ENCODE assay signal across 12 cellular contexts in the genomic region with DNA sequence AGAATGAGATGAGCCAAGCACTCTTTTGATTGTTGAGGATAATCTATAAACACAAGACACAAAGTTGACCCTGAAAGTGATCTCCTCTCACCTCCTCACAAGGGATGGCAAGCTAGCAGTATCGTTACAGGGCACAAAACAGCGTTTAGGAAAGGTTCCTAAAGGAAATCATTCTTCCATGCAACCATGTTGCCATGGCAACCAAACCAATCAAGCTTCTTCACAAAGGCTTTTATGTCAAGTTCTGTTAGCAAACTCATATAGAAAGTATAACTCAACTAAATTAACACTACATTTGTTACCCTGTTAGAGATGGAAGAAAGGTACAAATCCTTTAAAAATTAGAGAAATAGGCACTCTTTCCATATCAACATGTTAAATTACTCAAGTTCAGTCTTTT.
DNase-seq lines count a peak whose midpoint lies in the region; ATAC-seq, FAIRE-seq and TF ChIP-seq lines count a peak whose summit lies in the region.
"Had no signal": no experiment of that assay in that cellular context is flagged by ENCODE, and none has a peak within 500 bp of the region (broad histone marks: within the 10 kb centered on the region; RNA-seq: fewer than 3 reads in every experiment).

No MANE protein-coding gene starts in this region.

- no peaks in the 10 kb centered on the region for H3K36me3 Mint-ChIP-seq in CD14-positive monocyte
- no peaks in the 10 kb centered on the region for H3K36me3 Mint-ChIP-seq in activated naive CD4-positive, alpha-beta T cell treated with anti-CD3 and anti-CD28 coated beads, Interleukin-2, amount 10 ng/mL, durations not matched to agents 7 days and 5 days
- H3K36me3 Mint-ChIP-seq: memory B cell had no signal

- no peaks in the 10 kb centered on the region for H3K9me3 ChIP-seq in mesodermal cell (ENCODE audit: control insufficient read depth, low read length)
- H3K9me3 ChIP-seq in HepG2 (ENCODE audit: low read length): no peaks in the 10 kb centered on the region

- H3K4me1 ChIP-seq in mesodermal cell (ENCODE audit: control insufficient read depth, insufficient read depth, low read length, poor library complexity, severe bottlenecking) (peaks cover 20% of the 10 kb centered on the region), HepG2 (ENCODE audit: insufficient read depth, low read length) (no peaks in the 10 kb centered on the region)

- peaks cover 0 to 2% (median 0%) of the 10 kb centered on the region in 3 donors for H3K27me3 Mint-ChIP-seq in CD14-positive monocyte (ENCODE audit: low read depth in 3 of 3)
- no peaks in the 10 kb centered on the region for H3K27me3 Mint-ChIP-seq in activated naive CD4-positive, alpha-beta T cell treated with anti-CD3 and anti-CD28 coated beads, Interleukin-2, amount 10 ng/mL, durations not matched to agents 7 days and 5 days
- H3K27me3 Mint-ChIP-seq: memory B cell had no signal

- TF ChIP-seq EP300 in HepG2 (IDR thresholded peaks at IDR 0.05; ENCODE audit: low read depth in 2 of 2, low read length in 2 of 2) (no peak), HepG2 (CRISPR knock-in tag; IDR thresholded peaks at IDR 0.05; ENCODE audit: borderline replicate concordance) (no peak)

- H3K9ac ChIP-seq in HepG2 (ENCODE audit: insufficient read depth, low read depth, low read length): no peak overlapping the region

- TF ChIP-seq POLR2A in HepG2 (IDR thresholded peaks at IDR 0.05; ENCODE audit: insufficient read depth in 1 of 2, low read depth in 2 of 2, low read length in 2 of 2): no peak

- no peak for FAIRE-seq in HepG2 (lab: Jason Lieb, UNC)

- H3K36me3 ChIP-seq in mesodermal cell (ENCODE audit: control insufficient read depth, insufficient read depth, low read length): peaks cover 8% of the 10 kb centered on the region
- H3K36me3 ChIP-seq in HepG2 (replicated peaks in 1 of 2; ENCODE audit: control insufficient read depth in 1 of 2, insufficient read depth in 2 of 2, low read length in 2 of 2): no peaks in the 10 kb centered on the region

- no peaks in the 10 kb centered on the region for H3K27me3 ChIP-seq in HepG2 (ENCODE audit: control insufficient read depth in 1 of 2, insufficient read depth in 2 of 2, low read length in 2 of 2)
- H3K27me3 ChIP-seq: hepatocyte had no signal

- ATAC-seq in HepG2: no peak
- ATAC-seq: activated CD8-positive, alpha-beta T cell treated with anti-CD3 and anti-CD28 coated beads, Interleukin-2, amount 10 ng/mL, durations not matched to agents 7 days and 5 days had no signal

- no peak overlapping the region for H3K4me3 ChIP-seq in mesodermal cell (ENCODE audit: extremely low read depth, insufficient read depth, low read length, poor library complexity, severe bottlenecking)
- H3K4me3 ChIP-seq in HepG2 (replicated peaks in 1 of 3; ENCODE audit: insufficient read depth in 1 of 3, low read depth in 2 of 3, low read length in 3 of 3): no peak overlapping the region
- H3K4me3 ChIP-seq: hepatocyte had no signal

- CTCF ChIA-PET in activated naive CD4-positive, alpha-beta T cell treated with anti-CD3 and anti-CD28 coated beads, Interleukin-2, amount 10 ng/mL, durations not matched to agents 7 days and 5 days (lab: Charles Lee): no interaction called here
- CTCF ChIA-PET in HepG2 (lab: Yijun Ruan, JAX; ENCODE audit: low intra/inter-chr PET ratio, low total read pairs): no interaction called here

- H3K4me1 Mint-ChIP-seq in CD14-positive monocyte: no peaks in the 10 kb centered on the region
- no peaks in the 10 kb centered on the region for H3K4me1 Mint-ChIP-seq in activated naive CD4-positive, alpha-beta T cell treated with anti-CD3 and anti-CD28 coated beads, Interleukin-2, amount 10 ng/mL, durations not matched to agents 7 days and 5 days
- H3K4me1 Mint-ChIP-seq: memory B cell had no signal

- no peak overlapping the region for H3K4me3 Mint-ChIP-seq in CD14-positive monocyte
- no peak overlapping the region for H3K4me3 Mint-ChIP-seq in activated naive CD4-positive, alpha-beta T cell treated with anti-CD3 and anti-CD28 coated beads, Interleukin-2, amount 10 ng/mL, durations not matched to agents 7 days and 5 days
- H3K4me3 Mint-ChIP-seq: activated CD8-positive, alpha-beta T cell treated with anti-CD3 and anti-CD28 coated beads, Interleukin-2, amount 10 ng/mL, durations not matched to agents 7 days and 5 days; memory B cell had no signal

- no peak overlapping the region for H3K4me2 ChIP-seq in HepG2 (ENCODE audit: low read depth, low read length)
- H3K4me2 ChIP-seq: hepatocyte had no signal

- no peak overlapping the region for H2AFZ ChIP-seq in HepG2 (ENCODE audit: low read length)
- H2AFZ ChIP-seq: hepatocyte had no signal

- H3K79me2 ChIP-seq in HepG2 (ENCODE audit: insufficient read depth, low read length): no peaks in the 10 kb centered on the region

- WGBS in mesodermal cell (ENCODE audit: insufficient coverage in 2 of 2), 2 experiments: no CpG with 5 or more reads among the region's 2 CpGs
- WGBS in HepG2 (ENCODE audit: low lambda C conversion rate): 0% methylated on average over 2 of the region's 2 CpGs

- in situ Hi-C loops in G401 (cut with HindIII; ENCODE audit: low sequenced_read_pairs) (no loop called here), HepG2 (cut with HindIII; ENCODE audit: extremely low pct_ligation_motif_present, low pct_unique_long_range_greater_than_20kb) (no loop called here)

- intact Hi-C loops in CD14-positive monocyte (cut with micrococcal nuclease) (no loop called here), HepG2 (cut with micrococcal nuclease; ENCODE audit: unreplicated experiment) (no loop called here)

- no peaks in the 10 kb centered on the region for H4K20me1 ChIP-seq in HepG2 (ENCODE audit: insufficient read depth, low read length)

- peak overlapping the region; percentile 85 for H3K27ac ChIP-seq in mesodermal cell (ENCODE audit: low read depth, low read length, severe bottlenecking)
- no peak overlapping the region for H3K27ac ChIP-seq in HepG2 (ENCODE audit: extremely low read length, insufficient read depth, low read length)
- H3K27ac ChIP-seq: hepatocyte had no signal

- DNase-seq in G401 (ENCODE audit: low spot score) (peak; percentile 54), NCI-H1105 (lab: John Stamatoyannopoulos, UW) (peak; percentile 31), astrocyte of the hippocampus (ENCODE audit: low read depth, low spot score) (peak; percentile 61), cortex of kidney (lab: John Stamatoyannopoulos, UW) (no peak), CD14-positive monocyte (ENCODE audit: low spot score) (no peak), HepG2 (ENCODE audit: low spot score) (no peak)
- no peak for DNase-seq in activated naive CD4-positive, alpha-beta T cell treated with anti-CD3 and anti-CD28 coated beads, Interleukin-2, amount 10 ng/mL, durations not matched to agents 7 days and 5 days
- DNase-seq: activated CD8-positive, alpha-beta T cell treated with anti-CD3 and anti-CD28 coated beads, Interleukin-2, amount 10 ng/mL, durations not matched to agents 7 days and 5 days; stimulated activated CD4-positive, alpha-beta T cell treated with anti-CD3 and anti-CD28 coated beads, Interleukin-12 subunit alpha, Interleukin-12 subunit beta, amount 100 ng/mL, for 4 hours had no signal

- no TSS peak for BruUV-seq in HepG2 (replicated peaks; lab: Mats Ljungman, UMichigan)

- POLR2A ChIA-PET in HepG2 (lab: Yijun Ruan, JAX): no interaction called here

- H3K27ac Mint-ChIP-seq in CD14-positive monocyte: no peak overlapping the region
- no peak overlapping the region for H3K27ac Mint-ChIP-seq in activated naive CD4-positive, alpha-beta T cell treated with anti-CD3 and anti-CD28 coated beads, Interleukin-2, amount 10 ng/mL, durations not matched to agents 7 days and 5 days
- H3K27ac Mint-ChIP-seq: activated CD8-positive, alpha-beta T cell treated with anti-CD3 and anti-CD28 coated beads, Interleukin-2, amount 10 ng/mL, durations not matched to agents 7 days and 5 days; memory B cell had no signal

- TF ChIP-seq CTCF in CD14-positive monocyte (IDR thresholded peaks at IDR 0.05) (no peak), HepG2 (CRISPR knock-in tag; IDR thresholded peaks at IDR 0.05) (no peak)

- H3K9me3 Mint-ChIP-seq in CD14-positive monocyte: peaks cover 0 to 5% (median 0%) of the 10 kb centered on the region in 7 donors
- H3K9me3 Mint-ChIP-seq in activated naive CD4-positive, alpha-beta T cell treated with anti-CD3 and anti-CD28 coated beads, Interleukin-2, amount 10 ng/mL, durations not matched to agents 7 days and 5 days: no peaks in the 10 kb centered on the region
- H3K9me3 Mint-ChIP-seq: memory B cell had no signal

- TF ChIP-seq RAD21 in HepG2 (CRISPR knock-in tag; IDR thresholded peaks at IDR 0.05): no peak

TF ChIP-seq in HepG2, 621 proteins besides CTCF, POLR2A, EP300 and RAD21 (continues in another document):
- TF ChIP-seq TAF15 (IDR thresholded peaks at IDR 0.05; ENCODE audit: low read depth, low read length, poor library complexity, severe bottlenecking): no peak
- TF ChIP-seq, protein P1, sequence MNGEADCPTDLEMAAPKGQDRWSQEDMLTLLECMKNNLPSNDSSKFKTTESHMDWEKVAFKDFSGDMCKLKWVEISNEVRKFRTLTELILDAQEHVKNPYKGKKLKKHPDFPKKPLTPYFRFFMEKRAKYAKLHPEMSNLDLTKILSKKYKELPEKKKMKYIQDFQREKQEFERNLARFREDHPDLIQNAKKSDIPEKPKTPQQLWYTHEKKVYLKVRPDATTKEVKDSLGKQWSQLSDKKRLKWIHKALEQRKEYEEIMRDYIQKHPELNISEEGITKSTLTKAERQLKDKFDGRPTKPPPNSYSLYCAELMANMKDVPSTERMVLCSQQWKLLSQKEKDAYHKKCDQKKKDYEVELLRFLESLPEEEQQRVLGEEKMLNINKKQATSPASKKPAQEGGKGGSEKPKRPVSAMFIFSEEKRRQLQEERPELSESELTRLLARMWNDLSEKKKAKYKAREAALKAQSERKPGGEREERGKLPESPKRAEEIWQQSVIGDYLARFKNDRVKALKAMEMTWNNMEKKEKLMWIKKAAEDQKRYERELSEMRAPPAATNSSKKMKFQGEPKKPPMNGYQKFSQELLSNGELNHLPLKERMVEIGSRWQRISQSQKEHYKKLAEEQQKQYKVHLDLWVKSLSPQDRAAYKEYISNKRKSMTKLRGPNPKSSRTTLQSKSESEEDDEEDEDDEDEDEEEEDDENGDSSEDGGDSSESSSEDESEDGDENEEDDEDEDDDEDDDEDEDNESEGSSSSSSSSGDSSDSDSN (CRISPR knock-in tag; IDR thresholded peaks at IDR 0.05): no peak
- TF ChIP-seq KAT8 (CRISPR knock-in tag; IDR thresholded peaks at IDR 0.05): no peak
- no peak for TF ChIP-seq ARNT2 (CRISPR knock-in tag; IDR thresholded peaks at IDR 0.05; ENCODE audit: low read depth)
- TF ChIP-seq ZNF33B (CRISPR knock-in tag; IDR thresholded peaks at IDR 0.05): no peak

Comparison
In these comparisons a context has a peak if more than half of its experiments do, and no peak if none do; other contexts are left out.
1. DNase-seq: peak in G401 (single experiment), NCI-H1105 (single experiment) and astrocyte of the hippocampus (single experiment); none in cortex of kidney (single experiment), CD14-positive monocyte (single experiment), activated naive CD4-positive, alpha-beta T cell treated with anti-CD3 and anti-CD28 coated beads, Interleukin-2, amount 10 ng/mL, durations not matched to agents 7 days and 5 days (single experiment) and HepG2 (single experiment).